Comparison of ENCODE assay signal across 1 cellular context in the genomic region with DNA sequence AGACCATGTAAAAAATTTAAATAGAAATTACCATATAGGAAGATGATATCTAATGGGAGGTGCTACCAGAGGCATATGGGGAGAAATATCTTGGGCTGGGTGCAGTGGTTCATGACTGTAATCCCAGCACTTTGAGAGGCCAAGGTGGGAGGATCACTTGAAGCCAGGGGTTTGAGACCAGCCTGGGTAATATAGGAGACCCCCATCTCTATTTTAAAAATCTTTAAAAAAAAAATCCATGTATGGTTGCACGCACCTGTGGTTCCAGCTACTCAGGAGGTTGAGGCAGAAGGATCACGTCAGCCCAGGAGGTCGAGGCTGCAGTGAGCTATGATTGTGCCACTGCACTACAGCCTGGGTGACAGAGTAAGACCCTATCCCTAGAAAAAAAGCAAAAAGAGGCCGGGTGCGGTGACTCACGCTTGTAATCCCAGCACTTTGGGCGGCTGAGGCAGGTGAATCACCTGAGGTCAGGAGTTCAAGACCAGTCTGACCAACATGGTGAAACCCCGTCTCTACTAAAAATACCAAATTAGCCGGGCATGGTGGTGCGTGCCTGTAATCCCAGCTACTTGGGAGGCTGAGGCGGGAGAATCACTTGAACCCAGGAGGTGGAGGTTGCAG.
A peak's percentile ranks its signal among the peaks of the same experiment; 100 is the strongest.
TF ChIP-seq lines count a peak whose summit lies in the region.

No MANE protein-coding gene starts in this region.

TF ChIP-seq in HepG2, 621 proteins besides CTCF, POLR2A, EP300 and RAD21:
- TF ChIP-seq SKI (IDR thresholded peaks at IDR 0.05; ENCODE audit: partially characterized antibody), result peak; percentile 32
- TF ChIP-seq RARA (CRISPR knock-in tag; IDR thresholded peaks at IDR 0.05), result peak; percentile 40
- TF ChIP-seq FOSL2 (CRISPR knock-in tag; IDR thresholded peaks at IDR 0.05), result peak; percentile 55; the same call in 1 of the 2 replicates
TF ChIP-seq in HepG2: peak in this region for 3; not testable (repeated sequence) for 618.
